In the genomic region with DNA sequence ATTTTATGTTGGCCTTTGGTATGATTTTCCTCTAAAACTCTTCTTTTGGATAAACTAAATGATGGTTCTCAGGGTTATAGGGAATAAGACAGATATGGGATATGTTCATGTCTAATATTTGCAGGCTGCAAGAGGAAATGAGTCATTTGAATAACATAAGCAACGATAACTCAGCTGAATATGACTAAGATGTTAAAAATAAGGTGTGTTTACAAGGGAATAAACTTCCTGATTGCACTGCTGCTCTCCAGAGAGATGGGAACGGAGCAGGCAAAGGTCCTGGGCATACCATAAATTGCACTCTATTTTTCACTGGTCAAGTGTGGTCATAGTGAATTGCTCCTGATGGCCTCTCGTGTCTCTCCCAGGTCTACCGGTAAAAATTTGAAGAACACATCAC, we compare ENCODE assay signal across 13 cellular contexts.
A peak's percentile ranks its signal among the peaks of the same experiment; 100 is the strongest.
DNase-seq lines count a peak whose midpoint lies in the region; ATAC-seq and TF ChIP-seq lines count a peak whose summit lies in the region.
"Had no signal": no experiment of that assay in that cellular context is flagged by ENCODE, and none has a peak within 500 bp of the region (broad histone marks: within the 10 kb centered on the region; RNA-seq: fewer than 3 reads in every experiment).

No MANE protein-coding gene starts in this region.

- no peak overlapping the region for H3K4ac ChIP-seq in H9 (ENCODE audit: low read depth, low read length)

- WGBS in H9 (ENCODE audit: extremely low coverage, insufficient read length, low lambda C conversion rate) = no CpG with 5 or more reads among the region's 4 CpGs

- no peak overlapping the region for H3K4me2 ChIP-seq in H9 (ENCODE audit: insufficient read depth, insufficient read length, low read length)

- H3K9me3 Mint-ChIP-seq in H9 = no peaks in the 10 kb centered on the region; a peak in 1 of 5 replicates
- H3K9me3 Mint-ChIP-seq: brain, neural crest cell had no signal

- no peak overlapping the region for H2BK5ac ChIP-seq in H9 (ENCODE audit: insufficient read length, low read length)

- H2AK5ac ChIP-seq in H9 (ENCODE audit: insufficient read length, low read length) = no peak overlapping the region

- no peaks in the 10 kb centered on the region for H3K27me3 ChIP-seq in H9 (ENCODE audit: insufficient read depth, low read length)

- H3T11ph ChIP-seq in H9 (ENCODE audit: low read length) = no peak overlapping the region

- no peaks in the 10 kb centered on the region for H3K27me3 Mint-ChIP-seq in H9 (ENCODE audit: low read depth)

- peaks cover 6% of the 10 kb centered on the region for H3K4me1 ChIP-seq in H9 (ENCODE audit: insufficient read depth, low read length)

- H3K4me3 ChIP-seq in fibroblast of villous mesenchyme (ENCODE audit: low read depth, low read length) = no peak overlapping the region

- no peaks in the 10 kb centered on the region for H3K36me3 Mint-ChIP-seq in H9 (ENCODE audit: insufficient read depth in 1 of 3, low read depth in 3 of 3)
- H3K36me3 Mint-ChIP-seq: brain had no signal

- no peak overlapping the region for H3K27ac Mint-ChIP-seq in H9
- H3K27ac Mint-ChIP-seq: activated T-cell treated with anti-CD3 and anti-CD28 coated beads, Interleukin-2, amount 50 U/mL, for 72 hours had no signal

- no peak overlapping the region for H4K8ac ChIP-seq in H9 (replicated peaks; ENCODE audit: insufficient read length, low read depth, low read length)

- H2BK20ac ChIP-seq in H9 (ENCODE audit: low read depth, low read length, poor library complexity, severe bottlenecking) = no peak overlapping the region

- no peak overlapping the region for H3K56ac ChIP-seq in H9 (ENCODE audit: insufficient read length, low read depth, low read length)

- H3K79me1 ChIP-seq in H9 (ENCODE audit: insufficient read depth, low read depth, low read length, poor library complexity, severe bottlenecking) = no peaks in the 10 kb centered on the region

- H2BK120ac ChIP-seq in H9 (ENCODE audit: low read depth, low read length, poor library complexity, severe bottlenecking) = no peak overlapping the region

- H3K79me2 ChIP-seq in H9 (ENCODE audit: insufficient read depth, low read length) = no peaks in the 10 kb centered on the region

- H3K4me3 Mint-ChIP-seq in H9 = no peak overlapping the region
- H3K4me3 Mint-ChIP-seq: activated T-cell treated with anti-CD3 and anti-CD28 coated beads, Interleukin-2, amount 50 U/mL, for 72 hours; brain; neural crest cell had no signal

- no peak for ATAC-seq in GM18511 (IDR thresholded peaks at IDR 0.05; ENCODE audit: unreplicated experiment)
- ATAC-seq: activated T-cell treated with anti-CD3 and anti-CD28 coated beads, Interleukin-2, amount 50 U/mL, for 72 hours had no signal

- no peak overlapping the region for H2AFZ ChIP-seq in H9 (ENCODE audit: low read length)

- H2BK12ac ChIP-seq in H9 (ENCODE audit: insufficient read length, low read depth, low read length) = no peak overlapping the region

- H3K18ac ChIP-seq in H9 (ENCODE audit: insufficient read length, low read depth, low read length) = no peak overlapping the region

- no peak for TF ChIP-seq CTCF in fibroblast of villous mesenchyme (IDR thresholded peaks at IDR 0.05; ENCODE audit: insufficient read depth, low read depth, low read length)
- no peak for TF ChIP-seq CTCF in H9 (conservative IDR thresholded peaks at IDR 0.05)

- no peak overlapping the region for H2BK15ac ChIP-seq in H9 (ENCODE audit: low read depth, low read length)

- no peak overlapping the region for H4K5ac ChIP-seq in H9 (ENCODE audit: insufficient read length, low read depth, low read length)

- DNase-seq in GM03348 (ENCODE audit: low spot score) (peak; percentile 37), SW480 (ENCODE audit: low spot score) (peak; percentile 52), fibroblast of villous mesenchyme (ENCODE audit: low read depth) (peak; percentile 96), superior temporal gyrus (ENCODE audit: extremely low spot score) (peak; percentile 10), H9 (no peak)
- DNase-seq in activated CD8-positive, alpha-beta memory T cell treated with anti-CD3 and anti-CD28 coated beads, Interleukin-2, amount 50 U/mL, for 48 hours = no peak
- DNase-seq: activated CD4-positive, CD25-positive, alpha-beta regulatory T cell; activated T-cell treated with anti-CD3 and anti-CD28 coated beads, Interleukin-2, amount 50 U/mL, for 72 hours; erythroblast; NCI-H1105 treated with DMSO at 0.1 percent for 48 hours had no signal

- H4K20me1 ChIP-seq in H9 (ENCODE audit: control insufficient read depth, insufficient read depth, insufficient read length) = no peaks in the 10 kb centered on the region

- no peak overlapping the region for H3K14ac ChIP-seq in H9 (ENCODE audit: insufficient read depth, low read length)

- no peaks in the 10 kb centered on the region for H3K23me2 ChIP-seq in H9 (ENCODE audit: insufficient read length, low read depth, low read length, poor library complexity, severe bottlenecking)

- no peaks in the 10 kb centered on the region for H3K9me3 ChIP-seq in H9 (ENCODE audit: control insufficient read depth, low read depth, low read length)

- no peak overlapping the region for H3K9ac ChIP-seq in H9 (ENCODE audit: extremely low read depth, insufficient read length, low read length)

- no peak overlapping the region for H4K91ac ChIP-seq in H9 (ENCODE audit: insufficient read length, low read depth, low read length)

- peaks cover 12 to 21% of the 10 kb centered on the region in 2 experiments for H3K4me1 Mint-ChIP-seq in H9

- H3K23ac ChIP-seq in H9 (ENCODE audit: insufficient read length, low read depth, low read length) = no peak overlapping the region

- no peak overlapping the region for H3K27ac ChIP-seq in H9 (ENCODE audit: insufficient read length, low read depth, low read length)

Comparison
In these comparisons a context has a peak if more than half of its experiments do, and no peak if none do; other contexts are left out.
1. DNase-seq: peak in GM03348 (single experiment), SW480 (single experiment), fibroblast of villous mesenchyme (single experiment) and superior temporal gyrus (single experiment); none in H9 (single experiment) and activated CD8-positive, alpha-beta memory T cell treated with anti-CD3 and anti-CD28 coated beads, Interleukin-2, amount 50 U/mL, for 48 hours (single experiment).